19 cellular contexts compared by ENCODE assay signal in genomic region chr9:112570731-112571167, GRCh38.
DNase-seq lines count a peak whose midpoint lies in the region; ATAC-seq, FAIRE-seq and TF ChIP-seq lines count a peak whose summit lies in the region.
"Had no signal": no experiment of that assay in that cellular context is flagged by ENCODE, and none has a peak within 500 bp of the region (broad histone marks: within the 10 kb centered on the region; RNA-seq: fewer than 3 reads in every experiment).

No MANE protein-coding gene starts in this region.

- H3K36me3 ChIP-seq in hepatocyte (replicated peaks; ENCODE audit: insufficient read depth, low read depth) (no peaks in the 10 kb centered on the region), pancreas (no peaks in the 10 kb centered on the region)

- H3K79me2 ChIP-seq in hepatocyte = peaks cover 58% of the 10 kb centered on the region
- H3K79me2 ChIP-seq: parathyroid adenoma had no signal

- WGBS in hepatocyte (ENCODE audit: low lambda C conversion rate, missing lambda C conversion rate) = 74% methylated on average over 6 of the region's 6 CpGs
- 12 to 19% methylated on average over 6 of the region's 6 CpGs for WGBS in pancreas, 2 donors

- H3K4me1 ChIP-seq in hepatocyte (ENCODE audit: insufficient read depth) = peaks cover 23% of the 10 kb centered on the region
- H3K4me1 ChIP-seq in pancreas = peaks cover 8 to 20% (median 17%) of the 10 kb centered on the region in 3 donors
- H3K4me1 ChIP-seq: parathyroid adenoma, upper lobe of left lung had no signal

- peak; percentile 76 to 96 (median 91) for ATAC-seq in pancreas
- ATAC-seq in GM18861 (IDR thresholded peaks at IDR 0.05; ENCODE audit: unreplicated experiment) = no peak
- ATAC-seq: activated T-cell treated with anti-CD3 and anti-CD28 coated beads, Interleukin-2, amount 50 U/mL, for 72 hours had no signal

- intact Hi-C loops in activated T-helper 1 cell treated with anti-CD3 and anti-CD28 coated beads, Interleukin-12 subunit alpha, Interleukin-12 subunit beta, Interleukin-2, Interleukin-4 antibody, amounts not matched to agents 30 ng/mL and 10 ng/mL and 1 ng/mL, durations not matched to agents 14 hours and 24 hours and 36 hours (cut with micrococcal nuclease) = no loop called here
- intact Hi-C loops in pancreas (cut with DNase I) = no loop called here

- H3K27ac Mint-ChIP-seq in activated T-helper 1 cell treated with anti-CD3 and anti-CD28 coated beads, Interleukin-12 subunit alpha, Interleukin-12 subunit beta, Interleukin-2, Interleukin-4 antibody, amounts not matched to agents 30 ng/mL and 10 ng/mL and 1 ng/mL, durations not matched to agents 14 hours and 24 hours and 36 hours = peak overlapping the region; percentile 47
- H3K27ac Mint-ChIP-seq: activated T-cell treated with anti-CD3 and anti-CD28 coated beads, Interleukin-2, amount 50 U/mL, for 72 hours; dendritic cell treated with granulocyte-macrophage colony-stimulating factor and Interleukin-4, amounts not matched to agents 40 ng/mL and 50 ng/mL, for 4 days had no signal

- no peak for FAIRE-seq in pancreas (lab: Jason Lieb, UNC)

- peak overlapping the region; percentile 11 for H3K4me2 ChIP-seq in hepatocyte

- no peaks in the 10 kb centered on the region for H3K36me3 Mint-ChIP-seq in activated T-helper 1 cell treated with anti-CD3 and anti-CD28 coated beads, Interleukin-12 subunit alpha, Interleukin-12 subunit beta, Interleukin-2, Interleukin-4 antibody, amounts not matched to agents 30 ng/mL and 10 ng/mL and 1 ng/mL, durations not matched to agents 14 hours and 24 hours and 36 hours (ENCODE audit: low read depth)

- TF ChIP-seq CTCF in 22Rv1 (IDR thresholded peaks at IDR 0.05) = no peak
- TF ChIP-seq CTCF in hepatocyte (IDR thresholded peaks at IDR 0.05; ENCODE audit: poor library complexity) = no peak
- TF ChIP-seq CTCF in pancreas (IDR thresholded peaks at IDR 0.05) = no peak

- H3K4me3 ChIP-seq in hepatocyte (no peak overlapping the region), pancreas (no peak overlapping the region)
- H3K4me3 ChIP-seq: esophagus squamous epithelium, upper lobe of left lung had no signal

- no peak overlapping the region for H2AFZ ChIP-seq in hepatocyte
- H2AFZ ChIP-seq: parathyroid adenoma had no signal

- no peaks in the 10 kb centered on the region for H3K9me3 Mint-ChIP-seq in activated T-helper 1 cell treated with anti-CD3 and anti-CD28 coated beads, Interleukin-12 subunit alpha, Interleukin-12 subunit beta, Interleukin-2, Interleukin-4 antibody, amounts not matched to agents 30 ng/mL and 10 ng/mL and 1 ng/mL, durations not matched to agents 14 hours and 24 hours and 36 hours
- H3K9me3 Mint-ChIP-seq: activated T-cell treated with anti-CD3 and anti-CD28 coated beads, Interleukin-2, amount 50 U/mL, for 72 hours; dendritic cell treated with granulocyte-macrophage colony-stimulating factor and Interleukin-4, amounts not matched to agents 40 ng/mL and 50 ng/mL, for 4 days had no signal

- H4K20me1 ChIP-seq in hepatocyte (ENCODE audit: insufficient read depth, poor library complexity, severe bottlenecking) = peaks cover 5% of the 10 kb centered on the region

- H3K4me3 Mint-ChIP-seq in activated T-helper 1 cell treated with anti-CD3 and anti-CD28 coated beads, Interleukin-12 subunit alpha, Interleukin-12 subunit beta, Interleukin-2, Interleukin-4 antibody, amounts not matched to agents 30 ng/mL and 10 ng/mL and 1 ng/mL, durations not matched to agents 14 hours and 24 hours and 36 hours = no peak overlapping the region
- H3K4me3 Mint-ChIP-seq: activated T-cell treated with anti-CD3 and anti-CD28 coated beads, Interleukin-2, amount 50 U/mL, for 72 hours; dendritic cell treated with granulocyte-macrophage colony-stimulating factor and Interleukin-4, amounts not matched to agents 40 ng/mL and 50 ng/mL, for 4 days had no signal

- H3K9me3 ChIP-seq in hepatocyte (ENCODE audit: low read depth) (no peaks in the 10 kb centered on the region), pancreas (no peaks in the 10 kb centered on the region)
- H3K9me3 ChIP-seq: esophagus squamous epithelium, upper lobe of left lung had no signal

- no peaks in the 10 kb centered on the region for H3K9me2 ChIP-seq in hepatocyte (replicated peaks; ENCODE audit: insufficient read depth)

- H3K27me3 ChIP-seq in hepatocyte = no peaks in the 10 kb centered on the region
- H3K27me3 ChIP-seq in pancreas = no peaks in the 10 kb centered on the region
- H3K27me3 ChIP-seq: esophagus squamous epithelium, upper lobe of left lung had no signal

- no peaks in the 10 kb centered on the region for H3K27me3 Mint-ChIP-seq in activated T-helper 1 cell treated with anti-CD3 and anti-CD28 coated beads, Interleukin-12 subunit alpha, Interleukin-12 subunit beta, Interleukin-2, Interleukin-4 antibody, amounts not matched to agents 30 ng/mL and 10 ng/mL and 1 ng/mL, durations not matched to agents 14 hours and 24 hours and 36 hours (ENCODE audit: insufficient read depth)
- H3K27me3 Mint-ChIP-seq: dendritic cell treated with granulocyte-macrophage colony-stimulating factor and Interleukin-4, amounts not matched to agents 40 ng/mL and 50 ng/mL, for 4 days had no signal

- no peak for DNase-seq in activated T-helper 1 cell treated with anti-CD3 and anti-CD28 coated beads, Interleukin-12 subunit alpha, Interleukin-12 subunit beta, Interleukin-2, Interleukin-4 antibody, amounts not matched to agents 30 ng/mL and 10 ng/mL and 1 ng/mL, durations not matched to agents 14 hours and 24 hours and 36 hours (ENCODE audit: low spot score)
- DNase-seq in hepatocyte (ENCODE audit: low spot score) = peak; percentile 53
- DNase-seq in pancreas = peak in 4 of 6 donors; percentile 48 to 63 (median 59)
- no peak for DNase-seq in SW480 (ENCODE audit: low spot score)
- no peak for DNase-seq in DMS 273 treated with DMSO at 0.1 percent for 48 hours (lab: John Stamatoyannopoulos, UW)
- no peak for DNase-seq in SKM-1 treated with dmso at 0.1 percent for 144 hours (lab: John Stamatoyannopoulos, UW; ENCODE audit: unreplicated experiment)
- DNase-seq: activated CD4-positive, alpha-beta T cell treated with anti-CD3 and anti-CD28 coated beads for 48 hours; activated T-cell treated with anti-CD3 and anti-CD28 coated beads, Interleukin-2, amount 50 U/mL, for 72 hours; esophagus squamous epithelium; GF-D8; mesendoderm; NCI-H2029; stimulated activated CD4-positive, alpha-beta T cell treated with anti-CD3 and anti-CD28 coated beads, Interleukin-1b, Interleukin-23, amount 100 ng/mL, for 48 hours; stimulated activated CD8-positive, alpha-beta memory T cell treated with anti-CD3 and anti-CD28 coated beads, Interleukin-4, amount 100 ng/mL, for 48 hours; upper lobe of left lung had no signal

- H3K27ac ChIP-seq in 22Rv1 = 0 out of 2 replicates have a peak overlapping the region, but pooled peaks have one; percentile 26
- H3K27ac ChIP-seq in hepatocyte = peak overlapping the region; percentile 60
- peak overlapping the region in 3 of 4 donors; percentile 9 to 24 (median 19) for H3K27ac ChIP-seq in pancreas
- H3K27ac ChIP-seq: esophagus squamous epithelium, parathyroid adenoma, upper lobe of left lung had no signal

- peaks cover 4% of the 10 kb centered on the region for H3K4me1 Mint-ChIP-seq in activated T-helper 1 cell treated with anti-CD3 and anti-CD28 coated beads, Interleukin-12 subunit alpha, Interleukin-12 subunit beta, Interleukin-2, Interleukin-4 antibody, amounts not matched to agents 30 ng/mL and 10 ng/mL and 1 ng/mL, durations not matched to agents 14 hours and 24 hours and 36 hours (ENCODE audit: low read depth)

Comparison
In these comparisons a context has a peak if more than half of its experiments do, and no peak if none do; other contexts are left out.
1. DNase-seq: peak in hepatocyte (single experiment) and pancreas (4 of 6); none in activated T-helper 1 cell treated with anti-CD3 and anti-CD28 coated beads, Interleukin-12 subunit alpha, Interleukin-12 subunit beta, Interleukin-2, Interleukin-4 antibody, amounts not matched to agents 30 ng/mL and 10 ng/mL and 1 ng/mL, durations not matched to agents 14 hours and 24 hours and 36 hours (single experiment), SW480 (single experiment), DMS 273 treated with DMSO at 0.1 percent for 48 hours (single experiment) and SKM-1 treated with dmso at 0.1 percent for 144 hours (single experiment).
2. Peak in every context shown above with its lines, with median percentiles within 50 percentile points of each other: H3K27ac ChIP-seq.